8 cellular contexts compared by ENCODE assay signal in genomic region chr19:17294051-17294891, GRCh38. TPM values are rescaled to one million over a fixed set of nuclear protein-coding genes. Genes with fewer than 3 reads are reported as not detected.
DNase-seq lines count a peak whose midpoint lies in the region; ATAC-seq and TF ChIP-seq lines count a peak whose summit lies in the region.

No MANE protein-coding gene starts in this region.

- H3K36me3 ChIP-seq in NT2/D1 (ENCODE audit: insufficient read depth, insufficient read length, low read length): peaks cover 26% of the 10 kb centered on the region

- no peaks in the 10 kb centered on the region for H3K27me3 ChIP-seq in NT2/D1 (ENCODE audit: insufficient read depth, insufficient read length)

- CTCF ChIA-PET in GM10248 (lab: Yijun Ruan, JAX): interaction anchor here (1.3 to 7.8 kb wide), 6 partner anchors 9 to 96 kb away, joined by 3 to 53 read pairs (median 6); partner anchors contain the start of genes ABHD8, ANKLE1 and MRPL34
- CTCF ChIA-PET in activated naive CD4-positive, alpha-beta T cell treated with anti-CD3 and anti-CD28 coated beads, Interleukin-2, amount 10 ng/mL, durations not matched to agents 7 days and 5 days (lab: Charles Lee): interaction anchor here (1.0 to 4.3 kb wide), 3 partner anchors 11 to 94 kb away, joined by 3 to 52 read pairs (median 13); partner anchors contain the start of gene MRPL34

- ATAC-seq in sciatic nerve: no peak
- ATAC-seq in HG02973 (IDR thresholded peaks at IDR 0.05; ENCODE audit: unreplicated experiment): no peak

- H3K4me3 ChIP-seq in NT2/D1 (ENCODE audit: insufficient read length, low read depth): peak overlapping the region; percentile 29

- peaks cover 10% of the 10 kb centered on the region for H3K36me3 Mint-ChIP-seq in activated naive CD4-positive, alpha-beta T cell treated with anti-CD3 and anti-CD28 coated beads, Interleukin-2, amount 10 ng/mL, durations not matched to agents 7 days and 5 days
- H3K36me3 Mint-ChIP-seq in HFFc6 (ENCODE audit: low read depth): peaks cover 5% of the 10 kb centered on the region; the same call in 1 of the 2 replicates

- peaks cover 4% of the 10 kb centered on the region for H3K9me3 Mint-ChIP-seq in activated naive CD4-positive, alpha-beta T cell treated with anti-CD3 and anti-CD28 coated beads, Interleukin-2, amount 10 ng/mL, durations not matched to agents 7 days and 5 days
- no peaks in the 10 kb centered on the region for H3K9me3 Mint-ChIP-seq in HFFc6

- peaks cover 14% of the 10 kb centered on the region; the same call in 1 of the 2 replicates for H3K9me3 ChIP-seq in NT2/D1 (ENCODE audit: insufficient read depth, low read length)

- peaks cover 14% of the 10 kb centered on the region for H3K27me3 Mint-ChIP-seq in activated naive CD4-positive, alpha-beta T cell treated with anti-CD3 and anti-CD28 coated beads, Interleukin-2, amount 10 ng/mL, durations not matched to agents 7 days and 5 days
- H3K27me3 Mint-ChIP-seq in HFFc6 (ENCODE audit: insufficient read depth): no peaks in the 10 kb centered on the region

- no peak overlapping the region for H3K27ac Mint-ChIP-seq in activated naive CD4-positive, alpha-beta T cell treated with anti-CD3 and anti-CD28 coated beads, Interleukin-2, amount 10 ng/mL, durations not matched to agents 7 days and 5 days
- no peak overlapping the region for H3K27ac Mint-ChIP-seq in HFFc6

- TF ChIP-seq CTCF in GM10248 (IDR thresholded peaks at IDR 0.05; ENCODE audit: control extremely low read depth, extremely low read depth, low read depth, missing control alignments) (no peak), HFFc6 (IDR thresholded peaks at IDR 0.05) (no peak)

- no peak overlapping the region for H3K9ac ChIP-seq in NT2/D1 (ENCODE audit: insufficient read length, low read depth)

- DNase-seq in GM10248 (ENCODE audit: extremely low spot score): peak; percentile 65
- no peak for DNase-seq in NT2/D1 (ENCODE audit: low read depth, low spot score)
- DNase-seq in activated naive CD4-positive, alpha-beta T cell treated with anti-CD3 and anti-CD28 coated beads, Interleukin-2, amount 10 ng/mL, durations not matched to agents 7 days and 5 days: peak; percentile 60
- DNase-seq in posterior vena cava (ENCODE audit: low spot score): peak; percentile 86
- DNase-seq in sciatic nerve (ENCODE audit: low spot score): no peak
- DNase-seq in HFFc6: no peak
- no peak for DNase-seq in NCI-H2081 (lab: John Stamatoyannopoulos, UW)

- peaks cover 12% of the 10 kb centered on the region for H3K4me1 Mint-ChIP-seq in activated naive CD4-positive, alpha-beta T cell treated with anti-CD3 and anti-CD28 coated beads, Interleukin-2, amount 10 ng/mL, durations not matched to agents 7 days and 5 days
- H3K4me1 Mint-ChIP-seq in HFFc6 (ENCODE audit: low read depth): peaks cover 15% of the 10 kb centered on the region

- POLR2A ChIA-PET in GM10248 (lab: Yijun Ruan, JAX): no interaction called here

- no peak overlapping the region for H3K4me3 Mint-ChIP-seq in activated naive CD4-positive, alpha-beta T cell treated with anti-CD3 and anti-CD28 coated beads, Interleukin-2, amount 10 ng/mL, durations not matched to agents 7 days and 5 days
- H3K4me3 Mint-ChIP-seq in HFFc6: no peak overlapping the region

- intact Hi-C loops in posterior vena cava (cut with DNase I): loop anchor here in 1 of 2 donors (5.0 to 10.0 kb wide), 2 partner anchors 51 to 93 kb away; no protein-coding TSS in a partner anchor
- intact Hi-C loops in sciatic nerve (cut with DNase I): loop anchor here (10.0 kb wide), 1 partner anchor 91 kb away; no protein-coding TSS in a partner anchor

- peaks cover 9% of the 10 kb centered on the region for H3K4me1 ChIP-seq in NT2/D1 (ENCODE audit: insufficient read depth, insufficient read length)

RNA-seq across cellular contexts. Expression of gene ABHD8, which starts 9.0 kb away (rescaled TPM):
- total RNA-seq in posterior vena cava: 1 to 10 TPM; 7.4 to 7.8 TPM
- 14.9 TPM for total RNA-seq in sciatic nerve
- 1 to 10 TPM; 6.7 to 9.9 (median 8.9) TPM for total RNA-seq in HFFc6 (2021; fragmentation: NEBNext Ultra II Directional; extraction: Animal tissue kit (Norgen Biotek cat#: 25700))

RNA-seq across cellular contexts. Expression of gene MRPL34, which starts 11.4 kb away (rescaled TPM):
- total RNA-seq in posterior vena cava: 10 to 100 TPM; 52.2 to 54.6 TPM
- 55.0 TPM for total RNA-seq in sciatic nerve
- total RNA-seq in HFFc6 (2021; fragmentation: NEBNext Ultra II Directional; extraction: Animal tissue kit (Norgen Biotek cat#: 25700)): 10 to 100 TPM; 43.1 to 56.7 (median 50.4) TPM

RNA-seq across cellular contexts. Expression of gene ANKLE1, which starts 12.6 kb away (rescaled TPM):
- total RNA-seq in posterior vena cava: under 1 TPM; 0.14 to 0.19 TPM
- 1.7 TPM for total RNA-seq in sciatic nerve
- total RNA-seq in HFFc6 (2021; fragmentation: NEBNext Ultra II Directional; extraction: Animal tissue kit (Norgen Biotek cat#: 25700)): under 1 TPM; 0.28 to 0.57 (median 0.43) TPM

RNA-seq across cellular contexts. Expression of gene DDA1, which starts 15.1 kb away (rescaled TPM):
- total RNA-seq in posterior vena cava: 10 to 100 TPM; 30.7 to 33.9 TPM
- 29.4 TPM for total RNA-seq in sciatic nerve
- 10 to 100 TPM; 77.1 to 92.5 (median 83.4) TPM for total RNA-seq in HFFc6 (2021; fragmentation: NEBNext Ultra II Directional; extraction: Animal tissue kit (Norgen Biotek cat#: 25700))

RNA-seq across cellular contexts. Expression of gene BABAM1, which starts 27.0 kb away (rescaled TPM):
- total RNA-seq in posterior vena cava: 10 to 100 TPM; 62.9 to 64.6 TPM
- total RNA-seq in sciatic nerve: 66.6 TPM
- total RNA-seq in HFFc6 (2021; fragmentation: NEBNext Ultra II Directional; extraction: Animal tissue kit (Norgen Biotek cat#: 25700)): 100 to 1,000 TPM; 105 to 128 (median 120) TPM

Comparison
In these comparisons a context has a peak if more than half of its experiments do, and no peak if none do; other contexts are left out.
1. DNase-seq: peak in GM10248 (single experiment), activated naive CD4-positive, alpha-beta T cell treated with anti-CD3 and anti-CD28 coated beads, Interleukin-2, amount 10 ng/mL, durations not matched to agents 7 days and 5 days (single experiment) and posterior vena cava (single experiment); none in NT2/D1 (single experiment), sciatic nerve (single experiment), HFFc6 (single experiment) and NCI-H2081 (0 of 2).